Comparison of ENCODE assay signal across 23 cellular contexts in the genomic region with DNA sequence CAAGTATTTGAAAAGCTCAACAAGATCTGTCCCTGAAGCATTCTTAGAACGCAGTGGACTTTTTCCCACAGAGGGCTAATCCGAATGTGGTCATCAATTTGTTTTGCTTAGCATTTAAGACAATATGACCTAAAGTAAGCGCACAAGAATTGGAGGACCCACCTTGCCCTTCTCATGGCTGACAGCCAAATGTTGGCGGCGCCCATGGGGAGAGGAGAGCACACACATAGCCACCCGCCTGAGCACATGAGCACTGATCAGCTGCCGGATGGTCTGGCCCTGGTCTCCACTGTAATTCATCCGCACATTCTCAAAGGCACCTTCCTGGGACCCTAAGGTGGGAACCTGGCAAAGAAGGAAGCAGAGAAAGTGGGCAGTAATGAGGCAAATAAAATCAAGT. TPM values are rescaled to one million over a fixed set of nuclear protein-coding genes. Genes with fewer than 3 reads are reported as not detected.
DNase-seq lines count a peak whose midpoint lies in the region; ATAC-seq, FAIRE-seq and TF ChIP-seq lines count a peak whose summit lies in the region.
"Had no signal": no experiment of that assay in that cellular context is flagged by ENCODE, and none has a peak within 500 bp of the region (broad histone marks: within the 10 kb centered on the region; RNA-seq: fewer than 3 reads in every experiment).

No MANE protein-coding gene starts in this region.

- H3K9me3 ChIP-seq in heart right ventricle (no peaks in the 10 kb centered on the region), transverse colon (no peaks in the 10 kb centered on the region), small intestine (ENCODE audit: control insufficient read depth, low read depth) (no peaks in the 10 kb centered on the region)
- H3K9me3 ChIP-seq: A549; BLaER1 treated with 17β-estradiol and CSF1 and Interleukin-3, amounts not matched to agents 10 nM and 100 nM had no signal

- peaks cover 0 to 100% (median 98%) of the 10 kb centered on the region in 9 donors for H3K36me3 ChIP-seq in heart right ventricle
- H3K36me3 ChIP-seq in transverse colon: peaks cover 0 to 99% (median 49%) of the 10 kb centered on the region in 4 donors
- peaks cover 49 to 77% of the 10 kb centered on the region in 2 donors for H3K36me3 ChIP-seq in small intestine (ENCODE audit: control insufficient read depth in 2 of 2, insufficient read depth in 2 of 2, low read length in 2 of 2)

- no peak for DNase-seq in heart right ventricle
- DNase-seq in left cardiac atrium: no peak
- no peak for DNase-seq in caudate nucleus (lab: John Stamatoyannopoulos, UW)
- no peak for DNase-seq in transverse colon
- DNase-seq in H54 (ENCODE audit: insufficient read length, low spot score): no peak
- no peak for DNase-seq in small intestine
- DNase-seq: CD8-positive, alpha-beta memory T cell; DMS53; GOT3; NCI-H1105 treated with DMSO at 0.1 percent for 48 hours; NCI-H1694; NCI-H2227 treated with DMSO at 0.1 percent for 48 hours; NCI-H510A treated with DMSO at 0.1 percent for 48 hours; NCI-H82; OCI-M1; RPMI8226; SIG-M5 had no signal

- no peak for ATAC-seq in heart right ventricle
- ATAC-seq in left cardiac atrium: no peak
- no peak for ATAC-seq in HG02759 (IDR thresholded peaks at IDR 0.05; ENCODE audit: unreplicated experiment)
- ATAC-seq: A549, K562 had no signal

- intact Hi-C loops in heart right ventricle (cut with DNase I): no loop called here
- intact Hi-C loops in left cardiac atrium (cut with DNase I): no loop called here
- intact Hi-C loops in transverse colon (cut with DNase I; ENCODE audit: low total_unique reads): no loop called here

- peak overlapping the region in 9 of 10 donors; percentile 20 to 86 (median 62) for H3K27ac ChIP-seq in heart right ventricle
- peak overlapping the region; percentile 58 for H3K27ac ChIP-seq in caudate nucleus (ENCODE audit: low read depth, low read length)
- H3K27ac ChIP-seq in layer of hippocampus (ENCODE audit: low read depth, low read length): peak overlapping the region; percentile 32
- H3K27ac ChIP-seq in transverse colon: peak overlapping the region; percentile 60 to 73 (median 66)
- H3K27ac ChIP-seq in small intestine (ENCODE audit: low read depth in 1 of 2, low read length in 1 of 2): no peak overlapping the region
- H3K27ac ChIP-seq: A549; BLaER1 treated with 17β-estradiol and CSF1 and Interleukin-3, amounts not matched to agents 10 nM and 100 nM had no signal

- H3K4me3 ChIP-seq in heart right ventricle: no peak overlapping the region
- no peak overlapping the region for H3K4me3 ChIP-seq in transverse colon
- no peak overlapping the region for H3K4me3 ChIP-seq in small intestine (ENCODE audit: low read depth in 1 of 2, low read length in 2 of 2)
- H3K4me3 ChIP-seq: A549; BLaER1 treated with 17β-estradiol and CSF1 and Interleukin-3, amounts not matched to agents 10 nM and 100 nM; K562 had no signal

- H3K27me3 ChIP-seq in heart right ventricle (no peaks in the 10 kb centered on the region), layer of hippocampus (ENCODE audit: control insufficient read depth, insufficient read depth, low read length) (no peaks in the 10 kb centered on the region), transverse colon (no peaks in the 10 kb centered on the region), small intestine (ENCODE audit: control insufficient read depth in 2 of 2, insufficient read depth in 2 of 2, low read length in 2 of 2) (no peaks in the 10 kb centered on the region)
- H3K27me3 ChIP-seq: BLaER1 treated with 17β-estradiol and CSF1 and Interleukin-3, amounts not matched to agents 10 nM and 100 nM had no signal

- TF ChIP-seq POLR2A in transverse colon (IDR thresholded peaks at IDR 0.05) (no peak), H54 (IDR thresholded peaks at IDR 0.05; ENCODE audit: low read depth, low read length) (no peak)

- in situ Hi-C loops in transverse colon (cut with MboI; ENCODE audit: low pct_ligation_motif_present in 1 of 4, low pct_unique_long_range_greater_than_20kb in 1 of 4, low sequenced_read_pairs in 3 of 4): no loop called here

- WGBS in heart right ventricle, 2 donors: 85 to 88% methylated on average over 8 of the region's 8 CpGs
- 88 to 93% methylated on average over 7 to 8 of the region's 8 CpGs for WGBS in transverse colon (ENCODE audit: low coverage in 1 of 2), 2 donors
- 90 to 93% (median 91%) methylated on average over 8 of the region's 8 CpGs for WGBS in small intestine, 3 donors

- H3K4me1 ChIP-seq in heart right ventricle: peaks cover 0 to 38% (median 21%) of the 10 kb centered on the region in 9 donors
- peaks cover 0 to 28% (median 8%) of the 10 kb centered on the region in 4 donors for H3K4me1 ChIP-seq in transverse colon
- H3K4me1 ChIP-seq in small intestine (ENCODE audit: control insufficient read depth in 2 of 2, insufficient read depth in 1 of 2, low read depth in 1 of 2, low read length in 1 of 2): no peaks in the 10 kb centered on the region
- H3K4me1 ChIP-seq: A549 had no signal

- TF ChIP-seq CTCF in heart right ventricle (IDR thresholded peaks at IDR 0.05): no peak
- TF ChIP-seq CTCF in transverse colon (IDR thresholded peaks at IDR 0.05): no peak

- FAIRE-seq in H54 (lab: Jason Lieb, UNC) (no peak), small intestine (lab: Jason Lieb, UNC) (no peak)
- FAIRE-seq: A549, GM12891, K562 had no signal

- no peak for TF ChIP-seq EP300 in transverse colon (IDR thresholded peaks at IDR 0.05; ENCODE audit: low read depth)

RNA-seq across cellular contexts. Expression of gene UBR4, which starts 52.4 kb away (rescaled TPM):
- total RNA-seq in heart right ventricle (100 to 1,000 TPM in 2 of 10 donors, 10 to 100 TPM in 8; 60.0 to 115 (median 90.6) TPM), left cardiac atrium (10 to 100 TPM; 54.2 to 68.1 TPM), transverse colon (100 to 1,000 TPM; 140 to 418 (median 223) TPM)
- polyA plus RNA-seq in heart right ventricle (10 to 100 TPM; 74.1 to 97.9 TPM), small intestine (100 to 1,000 TPM in 2 of 3 donors, 10 to 100 TPM in 1; 85.9 to 275 (median 179) TPM)

Comparison
In these comparisons a context has a peak if more than half of its experiments do, and no peak if none do; other contexts are left out.
1. H3K27ac ChIP-seq: peak in heart right ventricle (9 of 10), caudate nucleus (single experiment), layer of hippocampus (single experiment) and transverse colon (4 of 4); none in small intestine (0 of 2).